In the genomic region with DNA sequence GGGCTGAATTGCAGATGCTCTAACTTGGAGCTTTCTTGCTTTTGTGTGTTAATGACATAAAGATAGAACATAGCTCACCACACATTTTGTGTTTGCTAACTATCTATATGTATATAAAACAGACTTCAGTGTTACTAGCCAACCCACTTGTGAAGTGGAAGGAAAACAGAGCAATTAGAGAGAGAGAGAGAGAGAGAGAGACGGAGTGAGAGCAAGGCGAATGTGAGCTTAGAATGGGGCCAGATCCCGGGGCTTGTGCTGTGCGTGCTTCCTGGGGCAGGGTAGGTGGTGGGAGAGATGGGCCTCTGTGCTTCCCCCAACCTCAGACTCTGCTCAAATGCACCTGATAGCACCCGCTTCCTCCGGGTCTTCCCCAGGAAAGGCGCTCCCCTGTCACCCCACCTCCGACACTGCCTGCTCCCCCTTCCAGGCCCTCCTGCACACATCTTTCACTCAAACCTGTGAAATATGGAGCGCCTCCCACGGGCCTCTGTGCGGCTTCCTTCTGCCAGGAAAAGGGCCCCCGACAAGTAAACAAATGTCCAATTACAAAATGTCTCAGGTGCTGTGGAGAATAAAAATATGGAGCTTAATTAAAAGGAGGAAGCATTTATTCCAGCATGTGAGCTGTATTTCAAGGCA, we compare ENCODE assay signal across 20 cellular contexts. TPM values are rescaled to one million over a fixed set of nuclear protein-coding genes. Genes with fewer than 3 reads are reported as not detected.
A peak's percentile ranks its signal among the peaks of the same experiment; 100 is the strongest.
DNase-seq lines count a peak whose midpoint lies in the region; ATAC-seq, FAIRE-seq and TF ChIP-seq lines count a peak whose summit lies in the region.
"Had no signal": no experiment of that assay in that cellular context is flagged by ENCODE, and none has a peak within 500 bp of the region (broad histone marks: within the 10 kb centered on the region; RNA-seq: fewer than 3 reads in every experiment).

No MANE protein-coding gene starts in this region.

- H3K79me1 ChIP-seq in H9 (ENCODE audit: insufficient read depth, low read depth, low read length, poor library complexity, severe bottlenecking), result no peaks in the 10 kb centered on the region

- no peak overlapping the region for H3K56ac ChIP-seq in H9 (ENCODE audit: insufficient read length, low read depth, low read length)

- no peak overlapping the region for H3K14ac ChIP-seq in H9 (ENCODE audit: insufficient read depth, low read length)

- H3K23ac ChIP-seq in H9 (ENCODE audit: insufficient read length, low read depth, low read length), result no peak overlapping the region

- no peak overlapping the region for H4K8ac ChIP-seq in H9 (replicated peaks; ENCODE audit: insufficient read length, low read depth, low read length)

- H3K4me3 Mint-ChIP-seq in activated naive CD8-positive, alpha-beta T cell treated with anti-CD3 and anti-CD28 coated beads, Interleukin-2, amount 50 U/mL, for 24 hours, result no peak overlapping the region
- no peak overlapping the region for H3K4me3 Mint-ChIP-seq in activated naive CD8-positive, alpha-beta T cell treated with anti-CD3 and anti-CD28 coated beads for 36 hours
- H3K4me3 Mint-ChIP-seq in brain (peak overlapping the region in 2 of 5 experiments; percentile 41 to 54), H9 (no peak overlapping the region)
- H3K4me3 Mint-ChIP-seq: CD14-positive monocyte had no signal

- intact Hi-C loops in kidney (cut with DNase I), result no loop called here

- H3K9me3 ChIP-seq in kidney (ENCODE audit: control insufficient read depth in 1 of 2, low read length in 2 of 2) (no peaks in the 10 kb centered on the region), H9 (ENCODE audit: control insufficient read depth, low read depth, low read length) (no peaks in the 10 kb centered on the region)
- H3K9me3 ChIP-seq: Peyer's patch, SJCRH30 had no signal

- H4K91ac ChIP-seq in H9 (ENCODE audit: insufficient read length, low read depth, low read length), result no peak overlapping the region

- no peak overlapping the region for H2BK20ac ChIP-seq in H9 (ENCODE audit: low read depth, low read length, poor library complexity, severe bottlenecking)

- no peak overlapping the region for H4K5ac ChIP-seq in H9 (ENCODE audit: insufficient read length, low read depth, low read length)

- H2BK12ac ChIP-seq in H9 (ENCODE audit: insufficient read length, low read depth, low read length), result no peak overlapping the region

- H2AK5ac ChIP-seq in H9 (ENCODE audit: insufficient read length, low read length), result no peak overlapping the region

- H3K36me3 ChIP-seq in kidney (ENCODE audit: control insufficient read depth in 1 of 2, insufficient read depth in 2 of 2, low read length in 2 of 2), result no peaks in the 10 kb centered on the region
- H3K36me3 ChIP-seq: Peyer's patch, SJCRH30 had no signal

- H3K4me2 ChIP-seq in H9 (ENCODE audit: insufficient read depth, insufficient read length, low read length), result no peak overlapping the region

- H3K27ac ChIP-seq in kidney (ENCODE audit: low read depth in 2 of 2, low read length in 2 of 2) (no peak overlapping the region), H9 (ENCODE audit: insufficient read length, low read depth, low read length) (no peak overlapping the region)
- H3K27ac ChIP-seq: Peyer's patch, SJCRH30 had no signal

- H3K9me3 Mint-ChIP-seq in activated naive CD8-positive, alpha-beta T cell treated with anti-CD3 and anti-CD28 coated beads, Interleukin-2, amount 50 U/mL, for 24 hours, result no peaks in the 10 kb centered on the region
- no peaks in the 10 kb centered on the region for H3K9me3 Mint-ChIP-seq in activated naive CD8-positive, alpha-beta T cell treated with anti-CD3 and anti-CD28 coated beads for 36 hours
- H3K9me3 Mint-ChIP-seq in brain (peaks cover 0 to 5% (median 0%) of the 10 kb centered on the region in 5 experiments), H9 (no peaks in the 10 kb centered on the region; a peak in 1 of 5 replicates)

- no peaks in the 10 kb centered on the region for H3K79me2 ChIP-seq in H9 (ENCODE audit: insufficient read depth, low read length)

- no peaks in the 10 kb centered on the region for H3K27me3 ChIP-seq in H9 (ENCODE audit: insufficient read depth, low read length)
- H3K27me3 ChIP-seq: Peyer's patch had no signal

- H3K4me1 Mint-ChIP-seq in activated naive CD8-positive, alpha-beta T cell treated with anti-CD3 and anti-CD28 coated beads, Interleukin-2, amount 50 U/mL, for 24 hours, result peaks cover 2% of the 10 kb centered on the region
- peaks cover 3% of the 10 kb centered on the region for H3K4me1 Mint-ChIP-seq in activated naive CD8-positive, alpha-beta T cell treated with anti-CD3 and anti-CD28 coated beads for 36 hours
- H3K4me1 Mint-ChIP-seq in brain, result peaks cover 22% of the 10 kb centered on the region
- H3K4me1 Mint-ChIP-seq in H9, result peaks cover 2 to 13% of the 10 kb centered on the region in 2 experiments; a peak in 2 of 4 replicates
- H3K4me1 Mint-ChIP-seq: CD14-positive monocyte had no signal

- H3K27ac Mint-ChIP-seq in activated naive CD8-positive, alpha-beta T cell treated with anti-CD3 and anti-CD28 coated beads, Interleukin-2, amount 50 U/mL, for 24 hours, result peak overlapping the region; percentile 53
- no peak overlapping the region for H3K27ac Mint-ChIP-seq in activated naive CD8-positive, alpha-beta T cell treated with anti-CD3 and anti-CD28 coated beads for 36 hours
- H3K27ac Mint-ChIP-seq in brain (peak overlapping the region in 3 of 5 experiments; percentile 15 to 83 (median 54)), H9 (no peak overlapping the region)
- H3K27ac Mint-ChIP-seq: CD14-positive monocyte had no signal

- no peaks in the 10 kb centered on the region for H4K20me1 ChIP-seq in H9 (ENCODE audit: control insufficient read depth, insufficient read depth, insufficient read length)

- H3K27me3 Mint-ChIP-seq in activated naive CD8-positive, alpha-beta T cell treated with anti-CD3 and anti-CD28 coated beads, Interleukin-2, amount 50 U/mL, for 24 hours, result peaks cover 2% of the 10 kb centered on the region
- no peaks in the 10 kb centered on the region for H3K27me3 Mint-ChIP-seq in activated naive CD8-positive, alpha-beta T cell treated with anti-CD3 and anti-CD28 coated beads for 36 hours
- H3K27me3 Mint-ChIP-seq in brain (peaks cover 5% of the 10 kb centered on the region), H9 (ENCODE audit: low read depth) (no peaks in the 10 kb centered on the region; the same call in 1 of the 2 replicates)

- no peak for FAIRE-seq in kidney (lab: Jason Lieb, UNC)
- FAIRE-seq: GM19239, H54 had no signal

- no peaks in the 10 kb centered on the region for H3K23me2 ChIP-seq in H9 (ENCODE audit: insufficient read length, low read depth, low read length, poor library complexity, severe bottlenecking)

- H3T11ph ChIP-seq in H9 (ENCODE audit: low read length), result no peak overlapping the region

- H2BK120ac ChIP-seq in H9 (ENCODE audit: low read depth, low read length, poor library complexity, severe bottlenecking), result no peak overlapping the region

- no peak overlapping the region for H2BK5ac ChIP-seq in H9 (ENCODE audit: insufficient read length, low read length)

- no peaks in the 10 kb centered on the region for H3K4me1 ChIP-seq in kidney (ENCODE audit: control insufficient read depth in 1 of 2, insufficient read depth in 1 of 2, low read depth in 1 of 2, low read length in 2 of 2)
- no peaks in the 10 kb centered on the region for H3K4me1 ChIP-seq in H9 (ENCODE audit: insufficient read depth, low read length)
- H3K4me1 ChIP-seq: Peyer's patch, SJCRH30 had no signal

- no peak overlapping the region for H3K9ac ChIP-seq in kidney (ENCODE audit: low read length in 2 of 2)
- no peak overlapping the region for H3K9ac ChIP-seq in H9 (ENCODE audit: extremely low read depth, insufficient read length, low read length)

- ATAC-seq in activated naive CD8-positive, alpha-beta T cell treated with anti-CD3 and anti-CD28 coated beads, Interleukin-2, amount 50 U/mL, for 24 hours, result no peak

- H3K4me3 ChIP-seq in kidney (ENCODE audit: low read length in 2 of 2), result no peak overlapping the region
- H3K4me3 ChIP-seq: Peyer's patch, SJCRH30 had no signal

- no peaks in the 10 kb centered on the region for H3K36me3 Mint-ChIP-seq in activated naive CD8-positive, alpha-beta T cell treated with anti-CD3 and anti-CD28 coated beads, Interleukin-2, amount 50 U/mL, for 24 hours (ENCODE audit: low read depth)
- H3K36me3 Mint-ChIP-seq in activated naive CD8-positive, alpha-beta T cell treated with anti-CD3 and anti-CD28 coated beads for 36 hours, result no peaks in the 10 kb centered on the region
- H3K36me3 Mint-ChIP-seq in brain, result no peaks in the 10 kb centered on the region
- no peaks in the 10 kb centered on the region; a peak in 1 of 7 replicates for H3K36me3 Mint-ChIP-seq in H9 (ENCODE audit: insufficient read depth in 1 of 3, low read depth in 3 of 3)
- H3K36me3 Mint-ChIP-seq: CD14-positive monocyte had no signal

- DNase-seq in activated naive CD8-positive, alpha-beta T cell treated with anti-CD3 and anti-CD28 coated beads, Interleukin-2, amount 50 U/mL, for 24 hours, result no peak
- DNase-seq in activated naive CD8-positive, alpha-beta T cell treated with anti-CD3 and anti-CD28 coated beads for 36 hours, result no peak
- peak; percentile 44 for DNase-seq in kidney
- DNase-seq in NCI-H82 treated with DMSO at 0.1 percent for 48 hours (lab: John Stamatoyannopoulos, UW; ENCODE audit: unreplicated experiment), result no peak
- no peak for DNase-seq in DMS 273 treated with DMSO at 0.1 percent for 48 hours (lab: John Stamatoyannopoulos, UW)
- DNase-seq in NCI-H2196 treated with DMSO at 0.1 percent for 48 hours (lab: John Stamatoyannopoulos, UW; ENCODE audit: unreplicated experiment), result no peak
- no peak for DNase-seq in H9
- DNase-seq: DMS53, GF-D8, Kasumi-1, NCI-H1694, NCI-H2081 treated with DMSO at 0.1 percent for 48 hours, NCI-H510A, NCI-H748 treated with DMSO at 0.1 percent for 48 hours, Peyer's patch, SJCRH30 had no signal

- no CpG with 5 or more reads among the region's 12 CpGs for WGBS in H9 (ENCODE audit: extremely low coverage, insufficient read length, low lambda C conversion rate)

- no peak overlapping the region for H2AFZ ChIP-seq in H9 (ENCODE audit: low read length)

- no peak overlapping the region for H3K4ac ChIP-seq in H9 (ENCODE audit: low read depth, low read length)

- no peak overlapping the region for H3K18ac ChIP-seq in H9 (ENCODE audit: insufficient read length, low read depth, low read length)

- no peak for TF ChIP-seq CTCF in brain (conservative IDR thresholded peaks at IDR 0.05)
- TF ChIP-seq CTCF in kidney (IDR thresholded peaks at IDR 0.05; ENCODE audit: borderline replicate concordance, extremely low read depth, insufficient read depth), result no peak
- no peak for TF ChIP-seq CTCF in H9 (conservative IDR thresholded peaks at IDR 0.05)

- no peak overlapping the region for H2BK15ac ChIP-seq in H9 (ENCODE audit: low read depth, low read length)

RNA-seq across cellular contexts. Expression of gene CCNE1, which starts 15.8 kb away (rescaled TPM):
- total RNA-seq in activated naive CD8-positive, alpha-beta T cell treated with anti-CD3 and anti-CD28 coated beads for 36 hours, result 10 to 100 TPM; 36.9 to 38.4 TPM
- polyA plus RNA-seq in brain (ENCODE audit: insufficient read depth, low read depth, low replicate concordance) (21.1 TPM), kidney (ENCODE audit: insufficient read depth, low read depth, low replicate concordance) (1.3 TPM)
- total RNA-seq in kidney (1.4 TPM), H9 (2021) (40.2 and 42.1 TPM in 2 replicates)
- polyA plus RNA-seq: CD14-positive monocyte had no signal

Comparison
In these comparisons a context has a peak if more than half of its experiments do, and no peak if none do; other contexts are left out.
1. H3K27ac Mint-ChIP-seq: peak in activated naive CD8-positive, alpha-beta T cell treated with anti-CD3 and anti-CD28 coated beads, Interleukin-2, amount 50 U/mL, for 24 hours (single experiment) and brain (3 of 5); none in activated naive CD8-positive, alpha-beta T cell treated with anti-CD3 and anti-CD28 coated beads for 36 hours (single experiment) and H9 (0 of 3).
2. RNA of gene CCNE1, which starts 15.8 kb away (total RNA-seq): 40.2 to 42.1 TPM in H9 and 36.9 to 38.4 TPM in activated naive CD8-positive, alpha-beta T cell treated with anti-CD3 and anti-CD28 coated beads for 36 hours; 1.4 TPM in kidney (single experiment); every median in the first group is over 10 times any median in the second.